Comparison of ENCODE assay signal across 8 cellular contexts in the genomic region with DNA sequence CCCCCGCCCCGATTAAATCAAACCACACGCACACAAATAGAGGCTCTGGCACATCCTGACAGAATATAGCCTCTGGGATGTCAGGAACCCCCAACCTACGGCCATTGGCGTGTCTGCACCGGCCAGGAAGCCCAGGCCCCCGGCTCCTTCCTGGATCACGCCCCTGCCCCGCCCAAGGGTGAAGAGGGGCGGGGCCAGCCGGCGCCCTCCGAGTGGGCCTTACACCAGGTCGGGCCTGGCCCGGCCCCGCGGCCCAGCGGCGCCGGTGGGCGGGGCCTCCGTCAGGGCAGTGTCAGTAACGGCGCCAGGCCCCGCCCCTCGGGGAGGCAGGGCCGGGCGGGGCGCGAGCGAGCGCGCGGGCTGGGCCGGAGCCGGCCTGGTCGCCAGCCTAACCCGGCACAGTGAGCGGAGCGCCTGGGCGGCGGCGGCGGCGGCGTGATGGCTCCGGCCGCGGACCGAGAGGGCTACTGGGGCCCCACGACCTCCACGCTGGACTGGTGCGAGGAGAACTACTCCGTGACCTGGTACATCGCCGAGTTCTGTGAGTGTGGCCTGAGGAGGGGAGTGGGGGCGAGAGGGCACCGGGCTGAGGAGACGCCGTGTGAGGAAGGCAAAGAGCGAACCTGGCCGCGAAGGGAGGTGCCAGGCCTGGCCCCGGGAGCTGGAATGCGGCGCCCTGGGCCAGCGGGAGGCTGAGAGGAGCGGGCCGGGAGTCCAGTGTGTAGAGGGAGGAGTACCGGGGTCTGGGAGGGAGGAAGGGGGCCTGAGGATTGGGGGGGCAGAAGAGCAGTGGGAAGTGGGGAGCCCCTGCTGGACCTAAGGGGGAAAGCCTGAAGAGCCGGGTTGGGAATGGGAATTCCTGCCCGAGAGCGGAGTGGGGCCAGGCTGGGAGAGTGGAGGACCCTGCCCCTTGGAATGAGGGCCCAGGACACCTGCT. TPM values are rescaled to one million over a fixed set of nuclear protein-coding genes. Genes with fewer than 3 reads are reported as not detected.
A peak's percentile ranks its signal among the peaks of the same experiment; 100 is the strongest.
DNase-seq lines count a peak whose midpoint lies in the region; ATAC-seq and TF ChIP-seq lines count a peak whose summit lies in the region.

A gene (plus strand): TSS at position 380 of the 937 bp plus-strand sequence. CDS start 59 bp downstream, at position 439.

- intact Hi-C loops in Caco-2 (cut with micrococcal nuclease; ENCODE audit: unreplicated experiment) = loop anchor here (1.0 to 2.0 kb wide), 5 partner anchors 28 to 416 kb away; a partner anchor contains a TSS

- H3K36me3 ChIP-seq in Caco-2 (ENCODE audit: control insufficient read depth, insufficient read depth, low read length) (no peaks in the 10 kb centered on the region), endocrine pancreas (ENCODE audit: control insufficient read depth, insufficient read depth, low read length) (no peaks in the 10 kb centered on the region), mesodermal cell (ENCODE audit: control insufficient read depth, insufficient read depth, low read length) (no peaks in the 10 kb centered on the region)

- no peaks in the 10 kb centered on the region for H3K9me3 Mint-ChIP-seq in Caco-2 (ENCODE audit: unreplicated experiment)

- peak; percentile 96 for ATAC-seq in GM19467 (IDR thresholded peaks at IDR 0.05; ENCODE audit: unreplicated experiment)

- peak in 1 of 2 experiments; percentile 72 for TF ChIP-seq CTCF in Caco-2 (IDR thresholded peaks at IDR 0.05; ENCODE audit: insufficient read depth in 1 of 2, low read depth in 1 of 2, low read length in 1 of 2, severe bottlenecking in 1 of 2, unreplicated experiment in 1 of 2)

- BruUV-seq in Caco-2 (replicated peaks; lab: Mats Ljungman, UMichigan) = no TSS peak

- H3K4me3 ChIP-seq in Caco-2 (ENCODE audit: low read depth, low read length) (peak within 1 kb of the TSS; percentile 73), endocrine pancreas (ENCODE audit: control insufficient read depth, insufficient read depth, low read length) (peak within 1 kb of the TSS; percentile 40), mesodermal cell (ENCODE audit: extremely low read depth, insufficient read depth, low read length, poor library complexity, severe bottlenecking) (peak within 1 kb of the TSS; percentile 75)

- CTCF ChIA-PET in Caco-2 (lab: Charles Lee) = interaction anchor here (1.0 to 1.6 kb wide), 2 partner anchors 58 to 139 kb away, joined by 3 to 5 read pairs; no protein-coding TSS in a partner anchor

- H3K9ac ChIP-seq in endocrine pancreas (ENCODE audit: control insufficient read depth, insufficient read depth, low read length) = peak within 1 kb of the TSS; percentile 63

- peaks cover 27% of the 10 kb centered on the region for H3K4me1 ChIP-seq in Caco-2
- H3K4me1 ChIP-seq in endocrine pancreas (ENCODE audit: control insufficient read depth, insufficient read depth, low read length) = no peaks in the 10 kb centered on the region
- H3K4me1 ChIP-seq in mesodermal cell (ENCODE audit: control insufficient read depth, insufficient read depth, low read length, poor library complexity, severe bottlenecking) = peaks cover 9% of the 10 kb centered on the region

- POLR2A ChIA-PET in Caco-2 (lab: Charles Lee) = interaction anchor here (0.6 kb wide), 2 partner anchors 600 to 1681 kb away, joined by 3 to 4 read pairs; no protein-coding TSS in a partner anchor

- peak within 1 kb of the TSS; percentile 49 for H3K27ac ChIP-seq in mesodermal cell (ENCODE audit: low read depth, low read length, severe bottlenecking)

- H3K27ac Mint-ChIP-seq in Caco-2 (ENCODE audit: unreplicated experiment) = peak within 1 kb of the TSS; percentile 85

- no peaks in the 10 kb centered on the region for H3K27me3 Mint-ChIP-seq in Caco-2 (ENCODE audit: insufficient read depth, unreplicated experiment)

- H3K36me3 Mint-ChIP-seq in Caco-2 (ENCODE audit: insufficient read depth, unreplicated experiment) = peaks cover 14% of the 10 kb centered on the region

- H3K9me3 ChIP-seq in Caco-2 (no peaks in the 10 kb centered on the region), endocrine pancreas (ENCODE audit: control insufficient read depth, low read length) (no peaks in the 10 kb centered on the region), mesodermal cell (ENCODE audit: control insufficient read depth, low read length) (no peaks in the 10 kb centered on the region)

- H3K27me3 ChIP-seq in Caco-2 (replicated peaks; ENCODE audit: control insufficient read depth, insufficient read depth, low read length) = no peaks in the 10 kb centered on the region
- H3K27me3 ChIP-seq in endocrine pancreas (ENCODE audit: control insufficient read depth, insufficient read depth, low read length) = no peaks in the 10 kb centered on the region

- WGBS in mesodermal cell (ENCODE audit: insufficient coverage in 2 of 2), 2 experiments = 1 to 2% methylated on average over 37 to 59 of the region's 73 CpGs

- peaks cover 35% of the 10 kb centered on the region for H3K4me1 Mint-ChIP-seq in Caco-2 (ENCODE audit: low read depth, unreplicated experiment)

- peak within 1 kb of the TSS; percentile 94 for H3K4me3 Mint-ChIP-seq in Caco-2 (ENCODE audit: unreplicated experiment)

- peak; percentile 95 to 99 for DNase-seq in Caco-2
- peak; percentile 77 for DNase-seq in HPDE6-E6E7 (ENCODE audit: extremely low spot score)
- DNase-seq in NOMO-1 treated with DMSO at 0.1 percent for 48 hours (lab: John Stamatoyannopoulos, UW; ENCODE audit: unreplicated experiment) = peak; percentile 82
- DNase-seq in activated CD8-positive, alpha-beta memory T cell treated with anti-CD3 and anti-CD28 coated beads for 4 hours (ENCODE audit: low read depth in 2 of 2) = peak; percentile 54 to 71
- DNase-seq in stimulated activated CD8-positive, alpha-beta memory T cell treated with anti-CD3 and anti-CD28 coated beads, Interleukin-15, amount 100 ng/mL, for 4 hours (ENCODE audit: low read depth in 2 of 2) = peak; percentile 53 to 76

RNA-seq across cellular contexts. Expression of the gene that starts here (rescaled TPM):
- 37.5 and 40.6 TPM in 2 replicates for total RNA-seq in Caco-2 (2022)
- polyA plus RNA-seq in mesodermal cell (2013, experiment 1 of 2) = 10.7 TPM
- polyA plus RNA-seq in mesodermal cell (2013, experiment 2 of 2) = 10.6 TPM

Comparison
In these comparisons a context has a peak if more than half of its experiments do, and no peak if none do; other contexts are left out.
1. Peak in every context shown above with its lines: DNase-seq, ATAC-seq, H3K4me3 ChIP-seq and H3K27ac ChIP-seq.